In genomic region chr19:45999653-46000121, GRCh38 we compare ENCODE assay signal across 8 cellular contexts. TPM values are rescaled to one million over a fixed set of nuclear protein-coding genes. Genes with fewer than 3 reads are reported as not detected.
DNase-seq lines count a peak whose midpoint lies in the region; ATAC-seq and TF ChIP-seq lines count a peak whose summit lies in the region.

No MANE protein-coding gene starts in this region.

- no peak for TF ChIP-seq POLR2A in tibial nerve (IDR thresholded peaks at IDR 0.05)

- 23% methylated on average over 14 of the region's 14 CpGs for WGBS in SK-N-SH (ENCODE audit: low lambda C conversion rate)
- 15 to 20% methylated on average over 14 of the region's 14 CpGs for WGBS in tibial nerve, 2 donors

- no peak for TF ChIP-seq CTCF in SK-N-SH (IDR thresholded peaks at IDR 0.05)
- no peak for TF ChIP-seq CTCF in foreskin fibroblast (IDR thresholded peaks at IDR 0.05; ENCODE audit: low read depth, low read length)
- no peak for TF ChIP-seq CTCF in tibial nerve (IDR thresholded peaks at IDR 0.05)

- H3K4me1 Mint-ChIP-seq in activated naive CD4-positive, alpha-beta T cell treated with anti-CD3 and anti-CD28 coated beads, Interleukin-2, amount 10 ng/mL, durations not matched to agents 7 days and 5 days: peaks cover 33% of the 10 kb centered on the region
- peaks cover 30 to 39% of the 10 kb centered on the region in 2 donors for H3K4me1 Mint-ChIP-seq in stimulated activated naive B cell treated with anti-CD40 and anti-IgM and Interleukin-4, amounts not matched to agents 10 μg/mL and 1 μg/mL and 100 μg/mL, for 72 hours

- no peak for ATAC-seq in stimulated activated naive B cell treated with anti-CD40 and anti-IgM and Interleukin-4, amounts not matched to agents 10 μg/mL and 1 μg/mL and 100 μg/mL, for 72 hours (replicated peaks)
- ATAC-seq in HG03039 (IDR thresholded peaks at IDR 0.05; ENCODE audit: unreplicated experiment) (no peak), HG02884 (IDR thresholded peaks at IDR 0.05; ENCODE audit: unreplicated experiment) (no peak)

- H3K9me2 ChIP-seq in SK-N-SH: no peaks in the 10 kb centered on the region

- peaks cover 17% of the 10 kb centered on the region for H3K27me3 Mint-ChIP-seq in activated naive CD4-positive, alpha-beta T cell treated with anti-CD3 and anti-CD28 coated beads, Interleukin-2, amount 10 ng/mL, durations not matched to agents 7 days and 5 days
- H3K27me3 Mint-ChIP-seq in stimulated activated naive B cell treated with anti-CD40 and anti-IgM and Interleukin-4, amounts not matched to agents 10 μg/mL and 1 μg/mL and 100 μg/mL, for 72 hours: peaks cover 20 to 26% of the 10 kb centered on the region in 2 donors

- H3K27ac ChIP-seq in SK-N-SH (ENCODE audit: low read depth in 2 of 2, low read length in 1 of 2) (peak overlapping the region in 1 of 2 experiments; percentile 65; a peak in 1 of 4 replicates), tibial nerve (no peak overlapping the region)

- no peaks in the 10 kb centered on the region for H3K36me3 ChIP-seq in SK-N-SH (replicated peaks in 1 of 2; ENCODE audit: control insufficient read depth in 1 of 2, insufficient read depth in 2 of 2, low read length in 1 of 2)
- peaks cover 0 to 34% (median 0%) of the 10 kb centered on the region in 3 donors for H3K36me3 ChIP-seq in tibial nerve

- peaks cover 12% of the 10 kb centered on the region for H3F3A ChIP-seq in SK-N-SH (replicated peaks; ENCODE audit: insufficient read depth)

- no peaks in the 10 kb centered on the region for H4K20me1 ChIP-seq in SK-N-SH (ENCODE audit: insufficient read depth)

- no peaks in the 10 kb centered on the region for H3K36me3 Mint-ChIP-seq in activated naive CD4-positive, alpha-beta T cell treated with anti-CD3 and anti-CD28 coated beads, Interleukin-2, amount 10 ng/mL, durations not matched to agents 7 days and 5 days
- peaks cover 25 to 46% of the 10 kb centered on the region in 2 donors for H3K36me3 Mint-ChIP-seq in stimulated activated naive B cell treated with anti-CD40 and anti-IgM and Interleukin-4, amounts not matched to agents 10 μg/mL and 1 μg/mL and 100 μg/mL, for 72 hours

- H2AFZ ChIP-seq in SK-N-SH (ENCODE audit: low read depth): no peak overlapping the region; the same call in 1 of the 2 replicates

- TF ChIP-seq EP300 in SK-N-SH (IDR thresholded peaks at IDR 0.05; ENCODE audit: borderline replicate concordance in 1 of 2, low read depth in 1 of 2, low read length in 1 of 2) (no peak), tibial nerve (IDR thresholded peaks at IDR 0.05) (no peak)

- DNase-seq in activated naive CD4-positive, alpha-beta T cell treated with anti-CD3 and anti-CD28 coated beads, Interleukin-2, amount 10 ng/mL, durations not matched to agents 7 days and 5 days: peak; percentile 37
- no peak for DNase-seq in activated naive CD4-positive, alpha-beta T cell treated with anti-CD3 and anti-CD28 coated beads, Interleukin-2, amount 50 U/mL, for 16 hours
- DNase-seq in SK-N-SH: peak; percentile 86
- peak; percentile 38 to 76 for DNase-seq in foreskin fibroblast
- no peak for DNase-seq in stimulated activated naive B cell treated with anti-CD40 and anti-IgM and Interleukin-4, amounts not matched to agents 10 μg/mL and 1 μg/mL and 100 μg/mL, for 72 hours
- DNase-seq in tibial nerve (ENCODE audit: low spot score in 2 of 2): no peak

- H3K4me2 ChIP-seq in SK-N-SH: peak overlapping the region; percentile 73

- peaks cover 19% of the 10 kb centered on the region for H3K79me2 ChIP-seq in SK-N-SH (ENCODE audit: insufficient read depth)

- H3K27ac Mint-ChIP-seq in activated naive CD4-positive, alpha-beta T cell treated with anti-CD3 and anti-CD28 coated beads, Interleukin-2, amount 10 ng/mL, durations not matched to agents 7 days and 5 days: no peak overlapping the region
- peak overlapping the region; percentile 73 for H3K27ac Mint-ChIP-seq in stimulated activated naive B cell treated with anti-CD40 and anti-IgM and Interleukin-4, amounts not matched to agents 10 μg/mL and 1 μg/mL and 100 μg/mL, for 72 hours

- peak overlapping the region; percentile 5 for H3K4me3 Mint-ChIP-seq in activated naive CD4-positive, alpha-beta T cell treated with anti-CD3 and anti-CD28 coated beads, Interleukin-2, amount 10 ng/mL, durations not matched to agents 7 days and 5 days
- H3K4me3 Mint-ChIP-seq in stimulated activated naive B cell treated with anti-CD40 and anti-IgM and Interleukin-4, amounts not matched to agents 10 μg/mL and 1 μg/mL and 100 μg/mL, for 72 hours: peak overlapping the region; percentile 29 to 69

- H3K9me3 ChIP-seq in SK-N-SH (no peaks in the 10 kb centered on the region), tibial nerve (no peaks in the 10 kb centered on the region)

- CTCF ChIA-PET in activated naive CD4-positive, alpha-beta T cell treated with anti-CD3 and anti-CD28 coated beads, Interleukin-2, amount 10 ng/mL, durations not matched to agents 7 days and 5 days (lab: Charles Lee): no interaction called here
- CTCF ChIA-PET in SK-N-SH (lab: Yijun Ruan, JAX): interaction anchor here (1.0 to 2.2 kb wide), 2 partner anchors 17 to 29 kb away, joined by 3 to 9 read pairs; no protein-coding TSS in a partner anchor

- no peak for TF ChIP-seq RAD21 in SK-N-SH (IDR thresholded peaks at IDR 0.05; ENCODE audit: low read length)

- H3K4me1 ChIP-seq in SK-N-SH (ENCODE audit: control insufficient read depth in 1 of 2, insufficient read depth in 2 of 2, low read depth in 1 of 2, low read length in 1 of 2): peaks cover 0 to 12% of the 10 kb centered on the region in 2 experiments; a peak in 1 of 4 replicates
- peaks cover 0 to 32% (median 14%) of the 10 kb centered on the region in 4 donors for H3K4me1 ChIP-seq in tibial nerve

- no peak overlapping the region for H3K9ac ChIP-seq in SK-N-SH

- H3K27me3 ChIP-seq in SK-N-SH (ENCODE audit: insufficient read depth) (no peaks in the 10 kb centered on the region), tibial nerve (peaks cover 0 to 28% of the 10 kb centered on the region in 2 donors)

- no peaks in the 10 kb centered on the region for H3K9me3 Mint-ChIP-seq in activated naive CD4-positive, alpha-beta T cell treated with anti-CD3 and anti-CD28 coated beads, Interleukin-2, amount 10 ng/mL, durations not matched to agents 7 days and 5 days
- H3K9me3 Mint-ChIP-seq in stimulated activated naive B cell treated with anti-CD40 and anti-IgM and Interleukin-4, amounts not matched to agents 10 μg/mL and 1 μg/mL and 100 μg/mL, for 72 hours: peaks cover 0 to 4% of the 10 kb centered on the region in 2 donors

- H3K4me3 ChIP-seq in SK-N-SH (ENCODE audit: low read depth in 2 of 2, low read length in 1 of 2) (peak overlapping the region; percentile 52 to 63), foreskin fibroblast (ENCODE audit: low read depth in 1 of 2, low read length in 2 of 2) (no peak overlapping the region), tibial nerve (no peak overlapping the region)

- POLR2A ChIA-PET in SK-N-SH (lab: Yijun Ruan, JAX): no interaction called here

TF ChIP-seq in SK-N-SH, 30 proteins besides CTCF, POLR2A, EP300 and RAD21 (continues in another document):
- no peak for TF ChIP-seq NFIC (IDR thresholded peaks at IDR 0.05; ENCODE audit: borderline replicate concordance)
- TF ChIP-seq IRF3 (IDR thresholded peaks at IDR 0.05; ENCODE audit: low read depth, low read length): no peak
- no peak for TF ChIP-seq TAF1 (IDR thresholded peaks at IDR 0.05; ENCODE audit: borderline replicate concordance, low read depth, low read length)
- no peak for TF ChIP-seq GATA2 (CRISPR knock-in tag; IDR thresholded peaks at IDR 0.05)

RNA-seq across cellular contexts. Expression of gene CCDC61, which starts 4.4 kb away (rescaled TPM):
- polyA plus RNA-seq in SK-N-SH (2012; rRNA removed): 6.8 and 7.6 TPM in 2 replicates
- polyA plus RNA-seq in SK-N-SH (2012; cell fraction: cytosol; rRNA removed): 2.4 and 4.4 TPM in 2 replicates
- polyA plus RNA-seq in SK-N-SH (2012; cell fraction: nucleus; rRNA removed): 17.0 and 20.6 TPM in 2 replicates
- 10 to 100 TPM; 16.2 to 31.4 (median 21.3) TPM for total RNA-seq in tibial nerve

RNA-seq across cellular contexts. Expression of gene PGLYRP1, which starts 23.2 kb away (rescaled TPM):
- not detected in 2 replicates for polyA plus RNA-seq in SK-N-SH (2012; rRNA removed)
- polyA plus RNA-seq in SK-N-SH (2012; cell fraction: cytosol; rRNA removed): not detected in 2 replicates
- not detected in 2 replicates for polyA plus RNA-seq in SK-N-SH (2012; cell fraction: nucleus; rRNA removed)
- not detected for total RNA-seq in tibial nerve

RNA-seq across cellular contexts. Expression of gene NOVA2, which starts 26.0 kb away (rescaled TPM):
- polyA plus RNA-seq in SK-N-SH (2012; rRNA removed): 1.3 and 1.9 TPM in 2 replicates
- 1.7 and 2.1 TPM in 2 replicates for polyA plus RNA-seq in SK-N-SH (2012; cell fraction: cytosol; rRNA removed)
- polyA plus RNA-seq in SK-N-SH (2012; cell fraction: nucleus; rRNA removed): 3.6 and 4.1 TPM in 2 replicates
- total RNA-seq in tibial nerve: 1 to 10 TPM; 1.5 to 6.9 (median 1.7) TPM

RNA-seq across cellular contexts. Expression of gene IGFL4, which starts 41.1 kb away (rescaled TPM):
- polyA plus RNA-seq in SK-N-SH (2012; rRNA removed): not detected in 2 replicates
- not detected in 2 replicates for polyA plus RNA-seq in SK-N-SH (2012; cell fraction: cytosol; rRNA removed)
- 0.04 TPM in 2 replicates for polyA plus RNA-seq in SK-N-SH (2012; cell fraction: nucleus; rRNA removed)
- total RNA-seq in tibial nerve: 1 to 10 TPM in 1 of 4 donors, under 1 TPM in 3; 0.21 to 1.8 (median 0.89) TPM

Comparison
In these comparisons a context has a peak if more than half of its experiments do, and no peak if none do; other contexts are left out.
1. DNase-seq: peak in activated naive CD4-positive, alpha-beta T cell treated with anti-CD3 and anti-CD28 coated beads, Interleukin-2, amount 10 ng/mL, durations not matched to agents 7 days and 5 days (single experiment), SK-N-SH (single experiment) and foreskin fibroblast (2 of 2); none in activated naive CD4-positive, alpha-beta T cell treated with anti-CD3 and anti-CD28 coated beads, Interleukin-2, amount 50 U/mL, for 16 hours (single experiment), stimulated activated naive B cell treated with anti-CD40 and anti-IgM and Interleukin-4, amounts not matched to agents 10 μg/mL and 1 μg/mL and 100 μg/mL, for 72 hours (single experiment) and tibial nerve (0 of 2).
2. H3K4me3 ChIP-seq: peak in SK-N-SH (2 of 2); none in foreskin fibroblast (0 of 2) and tibial nerve (0 of 4).